In the genomic region with DNA sequence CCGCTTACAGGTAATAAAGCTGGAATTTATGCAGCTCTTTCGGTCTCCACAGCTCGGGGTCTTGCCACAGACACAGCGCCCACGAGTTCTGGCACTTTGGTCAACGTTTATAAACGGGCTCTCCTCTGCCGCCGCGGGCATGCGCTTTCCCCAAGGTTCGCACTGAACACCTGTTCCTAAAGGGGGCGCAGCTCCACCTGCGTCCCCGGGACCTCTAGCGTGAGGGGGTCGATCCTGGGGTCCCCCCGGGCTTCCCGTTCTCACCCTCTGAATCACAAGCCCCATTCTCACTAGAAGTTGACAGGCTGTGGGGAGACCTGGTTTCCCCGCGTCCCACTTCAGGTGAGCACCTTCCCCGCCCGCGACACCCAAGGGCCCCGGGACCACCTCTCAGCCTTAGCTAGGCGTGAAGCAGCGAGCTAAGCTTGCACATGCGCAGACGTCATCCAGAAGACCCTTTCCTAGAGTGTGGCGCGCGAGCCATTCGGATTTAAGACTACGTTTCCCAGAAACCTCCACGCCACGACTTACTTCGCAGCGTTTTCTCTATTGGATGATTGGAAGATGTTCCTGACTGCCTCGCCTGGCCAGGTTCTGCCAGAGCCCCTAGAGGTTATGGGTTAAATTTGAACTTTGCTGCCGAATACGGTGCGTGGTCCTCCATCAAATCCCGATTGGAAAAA, we compare ENCODE assay signal across 8 cellular contexts. TPM values are rescaled to one million over a fixed set of nuclear protein-coding genes. Genes with fewer than 3 reads are reported as not detected.
A peak's percentile ranks its signal among the peaks of the same experiment; 100 is the strongest.
DNase-seq lines count a peak whose midpoint lies in the region; ATAC-seq and TF ChIP-seq lines count a peak whose summit lies in the region.

No MANE protein-coding gene starts in this region.

- no peaks in the 10 kb centered on the region for H3K36me3 ChIP-seq in ES-I3 (ENCODE audit: insufficient read depth, low read length)

- peaks cover 2% of the 10 kb centered on the region for H3K36me3 Mint-ChIP-seq in progenitor cell of endocrine pancreas (ENCODE audit: insufficient read depth)

- peak overlapping the region; percentile 93 for H3K27ac Mint-ChIP-seq in progenitor cell of endocrine pancreas

- H3K27me3 Mint-ChIP-seq in progenitor cell of endocrine pancreas, result no peaks in the 10 kb centered on the region

- H3K4me1 ChIP-seq in ES-I3 (ENCODE audit: insufficient read depth, low read length) (no peaks in the 10 kb centered on the region), right cardiac atrium (ENCODE audit: control insufficient read depth, insufficient read depth, low read length) (no peaks in the 10 kb centered on the region)

- H3K27ac ChIP-seq in right cardiac atrium (ENCODE audit: low read length), result no peak overlapping the region

- WGBS in right cardiac atrium, result 1% methylated on average over 43 of the region's 43 CpGs

- DNase-seq in LNCaP clone FGC (ENCODE audit: low read depth), result peak; percentile 64
- DNase-seq in RKO (ENCODE audit: low spot score), result peak; percentile 97
- DNase-seq in anterior cingulate cortex (lab: John Stamatoyannopoulos, UW), result peak in 48 of 58 donors; percentile 13 to 76 (median 44)
- DNase-seq in right cardiac atrium, result peak; percentile 54 to 75 (median 71)
- DNase-seq in progenitor cell of endocrine pancreas (ENCODE audit: low spot score, unreplicated experiment), result peak; percentile 77
- DNase-seq in central memory CD4-positive, alpha-beta T cell, result no peak

- H3K4me3 ChIP-seq in LNCaP clone FGC (ENCODE audit: low read depth, low read length) (peak overlapping the region; percentile 69), right cardiac atrium (ENCODE audit: low read length) (peak overlapping the region; percentile 38)

- H3K9ac ChIP-seq in ES-I3 (ENCODE audit: low read depth, low read length), result peak overlapping the region; percentile 76; the same call in 1 of the 2 replicates

- TF ChIP-seq CTCF in LNCaP clone FGC (IDR thresholded peaks at IDR 0.05; ENCODE audit: control insufficient read depth, extremely low read depth, insufficient read depth) (peak; percentile 46), progenitor cell of endocrine pancreas (IDR thresholded peaks at IDR 0.05; ENCODE audit: unreplicated experiment) (peak; percentile 69)

- H3K27me3 ChIP-seq in right cardiac atrium (ENCODE audit: control insufficient read depth, insufficient read depth), result no peaks in the 10 kb centered on the region

- ATAC-seq in GM21786 (IDR thresholded peaks at IDR 0.05; ENCODE audit: unreplicated experiment), result peak; percentile 43
- peak; percentile 84 for ATAC-seq in right cardiac atrium

- peaks cover 9% of the 10 kb centered on the region for H3K4me1 Mint-ChIP-seq in progenitor cell of endocrine pancreas (ENCODE audit: low read depth)

- H3K4me3 Mint-ChIP-seq in progenitor cell of endocrine pancreas (ENCODE audit: low read depth), result peak overlapping the region; percentile 87

- intact Hi-C loops in right cardiac atrium (cut with DNase I), result no loop called here

- H3K9me3 Mint-ChIP-seq in progenitor cell of endocrine pancreas (ENCODE audit: low read depth), result no peaks in the 10 kb centered on the region

- H3K9me3 ChIP-seq in ES-I3 (ENCODE audit: control insufficient read depth, insufficient read depth, low read length) (no peaks in the 10 kb centered on the region), right cardiac atrium (ENCODE audit: control insufficient read depth, low read length) (no peaks in the 10 kb centered on the region)

RNA-seq across cellular contexts. Expression of a gene that starts 21.3 kb away (rescaled TPM):
- total RNA-seq in right cardiac atrium (1 to 10 TPM; 2.9 to 4.3 (median 3.9) TPM), progenitor cell of endocrine pancreas (10.0 and 11.8 TPM in 2 replicates)
- polyA plus RNA-seq in right cardiac atrium, result 1.1 TPM

RNA-seq across cellular contexts. Expression of a gene that starts 53.0 kb away (rescaled TPM):
- total RNA-seq in right cardiac atrium (not detected), progenitor cell of endocrine pancreas (not detected in 2 replicates)
- 0.02 TPM for polyA plus RNA-seq in right cardiac atrium
